Comparison of ENCODE assay signal across 18 cellular contexts in the genomic region with DNA sequence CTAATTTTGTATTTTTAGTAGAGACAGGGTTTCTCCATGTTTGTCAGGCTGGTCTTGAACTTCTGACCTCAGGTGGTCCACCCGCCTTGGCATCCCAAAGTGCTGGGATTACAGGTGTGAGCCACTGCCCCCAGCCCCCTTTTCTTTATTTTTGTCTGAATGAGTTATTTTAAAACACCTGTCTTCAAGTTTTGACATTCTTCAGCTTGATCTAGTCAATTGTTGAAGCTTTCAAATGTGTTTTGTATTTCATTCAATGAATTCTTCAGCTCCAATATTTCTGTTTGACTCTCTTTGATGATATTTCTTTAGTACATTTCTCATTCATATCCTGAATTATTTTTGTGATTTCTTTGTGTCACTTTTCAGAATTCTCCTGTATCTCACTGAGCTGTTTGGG.
DNase-seq lines count a peak whose midpoint lies in the region; ATAC-seq, FAIRE-seq and TF ChIP-seq lines count a peak whose summit lies in the region.
"Had no signal": no experiment of that assay in that cellular context is flagged by ENCODE, and none has a peak within 500 bp of the region (broad histone marks: within the 10 kb centered on the region; RNA-seq: fewer than 3 reads in every experiment).

No MANE protein-coding gene starts in this region.

- H3K27me3 ChIP-seq in Karpas-422 (ENCODE audit: low read length), result no peaks in the 10 kb centered on the region
- H3K27me3 ChIP-seq in GM12878 (replicated peaks in 1 of 2; ENCODE audit: control insufficient read depth in 2 of 2, insufficient read depth in 2 of 2, low read length in 1 of 2), result no peaks in the 10 kb centered on the region
- no peaks in the 10 kb centered on the region for H3K27me3 ChIP-seq in stomach

- H3K4me3 Mint-ChIP-seq in activated naive CD8-positive, alpha-beta T cell treated with anti-CD3 and anti-CD28 coated beads for 36 hours, result no peak overlapping the region
- H3K4me3 Mint-ChIP-seq: CD4-positive, alpha-beta memory T cell; GM23338; H9; HFFc6 had no signal

- H3K9me3 Mint-ChIP-seq in activated naive CD8-positive, alpha-beta T cell treated with anti-CD3 and anti-CD28 coated beads for 36 hours, result peaks cover 49% of the 10 kb centered on the region

- BruUV-seq in GM12878 (replicated peaks; lab: Mats Ljungman, UMichigan), result no TSS peak

- SMC1A ChIA-PET in GM12878 (lab: Charles Lee; ENCODE audit: uncharacterized antibody, unreplicated experiment), result no interaction called here

- H3K36me3 ChIP-seq in HEK293 (ENCODE audit: control insufficient read depth in 2 of 2, insufficient read depth in 1 of 2, low read length in 2 of 2) (no peaks in the 10 kb centered on the region), Karpas-422 (ENCODE audit: insufficient read depth, low read length) (no peaks in the 10 kb centered on the region; the same call in 1 of the 2 replicates), GM12878 (ENCODE audit: control insufficient read depth in 2 of 2, insufficient read depth in 2 of 2, low read length in 1 of 2) (no peaks in the 10 kb centered on the region), stomach (no peaks in the 10 kb centered on the region)

- no peak overlapping the region for H3K4me3 ChIP-seq in HEK293 (ENCODE audit: low read depth, low read length)
- no peak overlapping the region for H3K4me3 ChIP-seq in Karpas-422 (ENCODE audit: low read length)
- H3K4me3 ChIP-seq in GM12878, result no peak overlapping the region
- H3K4me3 ChIP-seq in stomach, result no peak overlapping the region
- H3K4me3 ChIP-seq: GM23338 had no signal

- H3K27ac Mint-ChIP-seq in activated naive CD8-positive, alpha-beta T cell treated with anti-CD3 and anti-CD28 coated beads for 36 hours, result no peak overlapping the region
- H3K27ac Mint-ChIP-seq: GM23338, HFFc6 had no signal

- RAD21 ChIA-PET in GM12878 (lab: Charles Lee; ENCODE audit: unreplicated experiment), result no interaction called here

- no peak for ATAC-seq in GM12878
- ATAC-seq: GM23338, HCT116 had no signal

- H3K9me3 ChIP-seq in HEK293 (ENCODE audit: control insufficient read depth, insufficient read depth, low read depth, low read length), result no peaks in the 10 kb centered on the region
- peaks cover 28% of the 10 kb centered on the region for H3K9me3 ChIP-seq in Karpas-422 (ENCODE audit: low read length)
- H3K9me3 ChIP-seq in GM12878 (replicated peaks; ENCODE audit: control insufficient read depth, insufficient read depth, low read length), result peaks cover 9% of the 10 kb centered on the region; the same call in 2 of the 3 replicates
- H3K9me3 ChIP-seq in stomach, result peaks cover 7 to 59% (median 46%) of the 10 kb centered on the region in 4 donors

- intact Hi-C loops in GM12878 (cut with micrococcal nuclease; ENCODE audit: unreplicated experiment) (no loop called here), stomach (cut with DNase I; ENCODE audit: low total_unique reads) (no loop called here)

- CTCF ChIA-PET in HEK293 (lab: Yijun Ruan, JAX) (no interaction called here), GM12878 (lab: Yijun Ruan, JAX) (no interaction called here)

- H2AFZ ChIP-seq in Karpas-422 (ENCODE audit: low read length), result no peak overlapping the region
- H2AFZ ChIP-seq in GM12878 (ENCODE audit: control insufficient read depth, low read depth, low read length), result no peak overlapping the region
- H2AFZ ChIP-seq: GM23338 had no signal

- no peak for TF ChIP-seq RAD21 in GM12878 (IDR thresholded peaks at IDR 0.05; ENCODE audit: insufficient read depth, low read depth, low read length)

- H3K9ac ChIP-seq in Karpas-422 (ENCODE audit: low read length) (no peak overlapping the region), GM12878 (ENCODE audit: control insufficient read depth, insufficient read depth, low read length) (no peak overlapping the region)

- H3K4me1 Mint-ChIP-seq in activated naive CD8-positive, alpha-beta T cell treated with anti-CD3 and anti-CD28 coated beads for 36 hours, result no peaks in the 10 kb centered on the region
- H3K4me1 Mint-ChIP-seq: CD4-positive, alpha-beta memory T cell had no signal

- in situ Hi-C loops in GM12878 (cut with MboI), result loop anchor here (25.0 kb wide), 1 partner anchor 101 kb away; no protein-coding TSS in a partner anchor

- H3K4me1 ChIP-seq in HEK293 (ENCODE audit: control insufficient read depth, insufficient read depth, low read length) (no peaks in the 10 kb centered on the region), Karpas-422 (ENCODE audit: low read length) (no peaks in the 10 kb centered on the region), GM12878 (ENCODE audit: control insufficient read depth, insufficient read depth, low read length) (no peaks in the 10 kb centered on the region), stomach (no peaks in the 10 kb centered on the region)

- H3K36me3 Mint-ChIP-seq in activated naive CD8-positive, alpha-beta T cell treated with anti-CD3 and anti-CD28 coated beads for 36 hours, result peaks cover 13% of the 10 kb centered on the region

- H3K27me3 Mint-ChIP-seq in activated naive CD8-positive, alpha-beta T cell treated with anti-CD3 and anti-CD28 coated beads for 36 hours, result peaks cover 22% of the 10 kb centered on the region

- no peaks in the 10 kb centered on the region for H3K79me2 ChIP-seq in Karpas-422 (ENCODE audit: low read length)
- H3K79me2 ChIP-seq in GM12878 (ENCODE audit: control insufficient read depth, insufficient read depth, low read length), result no peaks in the 10 kb centered on the region

- DNase-seq in NCI-H2227 (lab: John Stamatoyannopoulos, UW; ENCODE audit: unreplicated experiment), result peak; percentile 6
- no peak for DNase-seq in NCI-H2227 treated with DMSO at 0.1 percent for 48 hours (lab: John Stamatoyannopoulos, UW)
- DNase-seq in Karpas-422, result peak; percentile 44
- DNase-seq in GM12878 (ENCODE audit: low read depth, low spot score), result no peak
- no peak for DNase-seq in activated naive CD8-positive, alpha-beta T cell treated with anti-CD3 and anti-CD28 coated beads for 36 hours
- no peak for DNase-seq in stomach
- DNase-seq: C1 segment of cervical spinal cord; Calu3; CD4-positive, alpha-beta memory T cell; COR-L47; DND-41; H9; HFFc6 had no signal

- TF ChIP-seq POLR2A in GM12878 (IDR thresholded peaks at IDR 0.05; ENCODE audit: low read depth, low read length), result no peak
- no peak for TF ChIP-seq POLR2A in stomach (IDR thresholded peaks at IDR 0.05)

- no peaks in the 10 kb centered on the region for H3K9me2 ChIP-seq in Karpas-422 (replicated peaks; ENCODE audit: insufficient read depth, low read length)

- no peak for FAIRE-seq in GM12878 (lab: Jason Lieb, UNC)
- FAIRE-seq: G401.6, GM19239 had no signal

- H3K4me2 ChIP-seq in Karpas-422 (ENCODE audit: low read depth, low read length, poor library complexity, severe bottlenecking), result no peak overlapping the region
- no peak overlapping the region for H3K4me2 ChIP-seq in GM12878 (ENCODE audit: control insufficient read depth, insufficient read depth)
- H3K4me2 ChIP-seq: GM23338 had no signal

- TF ChIP-seq EP300 in GM12878 (IDR thresholded peaks at IDR 0.05; ENCODE audit: borderline replicate concordance in 1 of 2, control insufficient read depth in 1 of 2, low read depth in 2 of 2, low read length in 2 of 2) (no peak), stomach (IDR thresholded peaks at IDR 0.05) (no peak)

- TF ChIP-seq CTCF in HEK293 (tag by site-specific recombination; IDR thresholded peaks at IDR 0.05) (no peak), GM12878 (IDR thresholded peaks at IDR 0.05 in 2 of 3, conservative IDR thresholded peaks at IDR 0.05 in 1 of 3; ENCODE audit: control insufficient read depth in 2 of 3, extremely low read depth in 1 of 3, insufficient read depth in 1 of 3, low read depth in 3 of 3, low read length in 3 of 3) (no peak), stomach (IDR thresholded peaks at IDR 0.05) (no peak)

- no peaks in the 10 kb centered on the region for H4K20me1 ChIP-seq in Karpas-422 (ENCODE audit: insufficient read depth, low read depth, low read length)
- no peaks in the 10 kb centered on the region for H4K20me1 ChIP-seq in GM12878 (ENCODE audit: control insufficient read depth, insufficient read depth)

- POLR2A ChIA-PET in HEK293 (lab: Yijun Ruan, JAX), result no interaction called here
- POLR2A ChIA-PET in GM12878 (lab: Charles Lee), result no interaction called here

- WGBS in GM12878 (ENCODE audit: insufficient coverage, insufficient replicate concordance, low lambda C conversion rate, missing lambda C conversion rate), result 50% methylated on average over 1 of the region's 1 CpG
- whole genome bisulfite sequencing in stomach, 5 donors, result 69 to 100% (median 90%) methylated on average over 1 of the region's 1 CpG

- no peak overlapping the region for H3K27ac ChIP-seq in HEK293 (ENCODE audit: extremely low read depth, low read depth, low read length)
- no peak overlapping the region for H3K27ac ChIP-seq in Karpas-422 (ENCODE audit: low read length)
- no peak overlapping the region for H3K27ac ChIP-seq in GM12878 (ENCODE audit: control insufficient read depth, insufficient read depth)
- no peak overlapping the region for H3K27ac ChIP-seq in stomach

TF ChIP-seq in HEK293, 187 proteins besides CTCF, POLR2A, EP300 and RAD21:
- TF ChIP-seq SETDB1 (IDR thresholded peaks at IDR 0.05; ENCODE audit: insufficient read length, low read length) (peak; percentile 53), ZNF626 (tag by site-specific recombination; IDR thresholded peaks at IDR 0.05) (no peak)

TF ChIP-seq in GM12878, 131 proteins besides CTCF, POLR2A, EP300 and RAD21:
- TF ChIP-seq CBX5 (IDR thresholded peaks at IDR 0.05; ENCODE audit: low read depth) (0 out of 2 replicates have a peak, but pooled peaks have one; percentile 32), RCOR1 (conservative IDR thresholded peaks at IDR 0.05; ENCODE audit: low read depth, low read length) (no peak)

Comparison
In these comparisons a context has a peak if more than half of its experiments do, and no peak if none do; other contexts are left out.
1. DNase-seq: peak in NCI-H2227 (single experiment) and Karpas-422 (single experiment); none in NCI-H2227 treated with DMSO at 0.1 percent for 48 hours (single experiment), GM12878 (single experiment), activated naive CD8-positive, alpha-beta T cell treated with anti-CD3 and anti-CD28 coated beads for 36 hours (single experiment) and stomach (single experiment).